ENCODE assay signal across 22 cellular contexts in genomic region chr7:81877890-81878289, GRCh38.
"Had no signal": no experiment of that assay in that cellular context is flagged by ENCODE, and none has a peak within 500 bp of the region (broad histone marks: within the 10 kb centered on the region; RNA-seq: fewer than 3 reads in every experiment).

No MANE protein-coding gene starts in this region.

- H3K4me3 ChIP-seq: MG63, Peyer's patch, SJCRH30 had no signal

- H3K4me1 ChIP-seq: Peyer's patch had no signal

- H3K27ac ChIP-seq: Peyer's patch, SJCRH30 had no signal

- DNase-seq: Karpas-422, KBM-7, MG63, NCI-H1092, NCI-H1105 treated with DMSO at 0.1 percent for 48 hours, NCI-H1417 treated with DMSO at 0.1 percent for 48 hours, NCI-H146, NCI-H1694 treated with DMSO at 0.1 percent for 48 hours, NCI-H1930, NCI-H2081, NCI-H2107, NCI-H2227 treated with DMSO at 0.1 percent for 48 hours, NCI-H524, NCI-H526 treated with DMSO at 0.1 percent for 48 hours, NCI-H748 treated with DMSO at 0.1 percent for 48 hours, PC-3, Peyer's patch, SHP77 treated with DMSO at 0.1 percent for 48 hours, SJCRH30, T-helper 1 cell had no signal

- ATAC-seq: PC-3, Right ventricle myocardium inferior, SK-N-SH treated with all-trans-retinoic acid at 6 μM for 48 hours had no signal

- H3K36me3 ChIP-seq: MG63, Peyer's patch, SJCRH30 had no signal

- H3K27me3 ChIP-seq: MG63, Peyer's patch, SJCRH30 had no signal

- H3K9me3 ChIP-seq: MG63, Peyer's patch, SJCRH30 had no signal
